In genomic region chr13:32134991-32135390, GRCh38 we compare ENCODE assay signal across 23 cellular contexts.
DNase-seq lines count a peak whose midpoint lies in the region; ATAC-seq and TF ChIP-seq lines count a peak whose summit lies in the region.
"Had no signal": no experiment of that assay in that cellular context is flagged by ENCODE, and none has a peak within 500 bp of the region (broad histone marks: within the 10 kb centered on the region; RNA-seq: fewer than 3 reads in every experiment).

No MANE protein-coding gene starts in this region.

- H3K4me1 ChIP-seq in tibial artery, result peaks cover 0 to 55% (median 15%) of the 10 kb centered on the region in 4 donors
- no peaks in the 10 kb centered on the region for H3K4me1 ChIP-seq in A673 (ENCODE audit: insufficient read depth, low read length, poor library complexity, severe bottlenecking)

- H3K27ac ChIP-seq in tibial artery, result peak overlapping the region; percentile 81
- H3K27ac ChIP-seq in A673 (ENCODE audit: low read depth, low read length, poor library complexity, severe bottlenecking), result no peak overlapping the region

- peaks cover 14% of the 10 kb centered on the region for H3K36me3 Mint-ChIP-seq in nephron (ENCODE audit: low read depth)
- H3K36me3 Mint-ChIP-seq in activated CD8-positive, alpha-beta memory T cell treated with anti-CD3 and anti-CD28 coated beads, Interleukin-2, amount 10 ng/mL, durations not matched to agents 7 days and 5 days, result no peaks in the 10 kb centered on the region
- H3K36me3 Mint-ChIP-seq in activated T-helper 2 cell treated with anti-CD3 and anti-CD28 coated beads, Interferon-gamma antibody, Interleukin-2, Interleukin-4, amounts not matched to agents 10 μg/mL and 5 μg/mL and 100 μg/mL, durations not matched to agents 14 hours and 24 hours and 36 hours (ENCODE audit: low read depth), result peaks cover 11% of the 10 kb centered on the region

- peaks cover 0 to 12% (median 3%) of the 10 kb centered on the region in 3 donors for H3K36me3 ChIP-seq in tibial artery
- H3K36me3 ChIP-seq in A673 (ENCODE audit: insufficient read depth, low read length, poor library complexity, severe bottlenecking), result no peaks in the 10 kb centered on the region

- POLR2A ChIA-PET in A673 (lab: Charles Lee; ENCODE audit: low non-redundant PET), result no interaction called here

- no peaks in the 10 kb centered on the region for H3K9me3 Mint-ChIP-seq in nephron
- no peaks in the 10 kb centered on the region for H3K9me3 Mint-ChIP-seq in activated CD8-positive, alpha-beta memory T cell treated with anti-CD3 and anti-CD28 coated beads, Interleukin-2, amount 10 ng/mL, durations not matched to agents 7 days and 5 days (ENCODE audit: low read depth)
- H3K9me3 Mint-ChIP-seq in activated T-helper 2 cell treated with anti-CD3 and anti-CD28 coated beads, Interferon-gamma antibody, Interleukin-2, Interleukin-4, amounts not matched to agents 10 μg/mL and 5 μg/mL and 100 μg/mL, durations not matched to agents 14 hours and 24 hours and 36 hours, result no peaks in the 10 kb centered on the region
- H3K9me3 Mint-ChIP-seq: activated naive CD4-positive, alpha-beta T cell treated with anti-CD3 and anti-CD28 coated beads for 36 hours; activated T-cell treated with anti-CD3 and anti-CD28 coated beads, Interleukin-2, amount 50 U/mL, for 4 hours; nephron progenitor cell had no signal

- CTCF ChIA-PET in activated CD8-positive, alpha-beta memory T cell treated with anti-CD3 and anti-CD28 coated beads, Interleukin-2, amount 10 ng/mL, durations not matched to agents 7 days and 5 days (lab: Charles Lee), result no interaction called here
- CTCF ChIA-PET in A673 (lab: Charles Lee), result no interaction called here

- peak; percentile 47 for DNase-seq in NCI-H82 (lab: John Stamatoyannopoulos, UW)
- DNase-seq in NCI-H82 treated with DMSO at 0.1 percent for 48 hours (lab: John Stamatoyannopoulos, UW; ENCODE audit: unreplicated experiment), result no peak
- peak; percentile 36 for DNase-seq in choroid plexus epithelial cell (ENCODE audit: low read depth)
- DNase-seq in tibial artery, result no peak
- no peak for DNase-seq in activated CD8-positive, alpha-beta memory T cell treated with anti-CD3 and anti-CD28 coated beads, Interleukin-2, amount 10 ng/mL, durations not matched to agents 7 days and 5 days
- DNase-seq in activated T-helper 2 cell treated with anti-CD3 and anti-CD28 coated beads, Interferon-gamma antibody, Interleukin-2, Interleukin-4, amounts not matched to agents 10 μg/mL and 5 μg/mL and 100 μg/mL, durations not matched to agents 14 hours and 24 hours and 36 hours (ENCODE audit: low spot score), result no peak
- no peak for DNase-seq in A673 (ENCODE audit: low spot score)
- DNase-seq: activated CD4-positive, alpha-beta T cell treated with anti-CD3 and anti-CD28 coated beads for 1 hour; activated naive CD4-positive, alpha-beta T cell treated with anti-CD3 and anti-CD28 coated beads for 36 hours; activated T-cell treated with anti-CD3 and anti-CD28 coated beads, Interleukin-2, amount 50 U/mL, for 4 hours; BE2C; effector memory CD4-positive, alpha-beta T cell; Kasumi-1; left cardiac atrium; NCI-H1048; NCI-H187 treated with DMSO at 0.1 percent for 48 hours; NCI-H226; NCI-H774; nephron progenitor cell; SHP77 treated with DMSO at 0.1 percent for 48 hours had no signal

- TF ChIP-seq CTCF in choroid plexus epithelial cell (conservative IDR thresholded peaks at IDR 0.05; ENCODE audit: low read depth, low read length) (no peak), nephron (IDR thresholded peaks at IDR 0.05; ENCODE audit: unreplicated experiment in 3 of 3) (no peak), tibial artery (IDR thresholded peaks at IDR 0.05) (no peak), A673 (conservative IDR thresholded peaks at IDR 0.05; ENCODE audit: low read depth, low read length) (no peak)

- H3K9me3 ChIP-seq in tibial artery (no peaks in the 10 kb centered on the region), A673 (ENCODE audit: low read depth, low read length, poor library complexity, severe bottlenecking) (no peaks in the 10 kb centered on the region)
- H3K9me3 ChIP-seq: BE2C had no signal

- intact Hi-C loops in tibial artery (cut with DNase I; ENCODE audit: low total_unique reads) (no loop called here), A673 (cut with micrococcal nuclease; ENCODE audit: unreplicated experiment) (no loop called here)
- intact Hi-C loops in activated T-helper 2 cell treated with anti-CD3 and anti-CD28 coated beads, Interferon-gamma antibody, Interleukin-2, Interleukin-4, amounts not matched to agents 10 μg/mL and 5 μg/mL and 100 μg/mL, durations not matched to agents 14 hours and 24 hours and 36 hours (cut with micrococcal nuclease), result no loop called here

- no peak overlapping the region for H3K4me3 ChIP-seq in choroid plexus epithelial cell (ENCODE audit: low read depth, low read length)
- H3K4me3 ChIP-seq in tibial artery, result no peak overlapping the region
- H3K4me3 ChIP-seq in A673 (ENCODE audit: low read depth, low read length, poor library complexity, severe bottlenecking), result no peak overlapping the region

- ATAC-seq in activated CD8-positive, alpha-beta memory T cell treated with anti-CD3 and anti-CD28 coated beads, Interleukin-2, amount 10 ng/mL, durations not matched to agents 7 days and 5 days, result no peak
- ATAC-seq: activated T-cell treated with anti-CD3 and anti-CD28 coated beads, Interleukin-2, amount 50 U/mL, for 4 hours; esophagus mucosa; PC-3 had no signal

- no peaks in the 10 kb centered on the region for H3K27me3 Mint-ChIP-seq in nephron (ENCODE audit: low read depth)
- H3K27me3 Mint-ChIP-seq in activated CD8-positive, alpha-beta memory T cell treated with anti-CD3 and anti-CD28 coated beads, Interleukin-2, amount 10 ng/mL, durations not matched to agents 7 days and 5 days, result no peaks in the 10 kb centered on the region
- H3K27me3 Mint-ChIP-seq in activated T-helper 2 cell treated with anti-CD3 and anti-CD28 coated beads, Interferon-gamma antibody, Interleukin-2, Interleukin-4, amounts not matched to agents 10 μg/mL and 5 μg/mL and 100 μg/mL, durations not matched to agents 14 hours and 24 hours and 36 hours (ENCODE audit: low read depth), result no peaks in the 10 kb centered on the region

- no peak overlapping the region for H3K4me3 Mint-ChIP-seq in nephron
- H3K4me3 Mint-ChIP-seq in activated CD8-positive, alpha-beta memory T cell treated with anti-CD3 and anti-CD28 coated beads, Interleukin-2, amount 10 ng/mL, durations not matched to agents 7 days and 5 days, result no peak overlapping the region
- H3K4me3 Mint-ChIP-seq in activated T-helper 2 cell treated with anti-CD3 and anti-CD28 coated beads, Interferon-gamma antibody, Interleukin-2, Interleukin-4, amounts not matched to agents 10 μg/mL and 5 μg/mL and 100 μg/mL, durations not matched to agents 14 hours and 24 hours and 36 hours (ENCODE audit: low read depth), result no peak overlapping the region
- H3K4me3 Mint-ChIP-seq: activated naive CD4-positive, alpha-beta T cell treated with anti-CD3 and anti-CD28 coated beads for 36 hours; activated T-cell treated with anti-CD3 and anti-CD28 coated beads, Interleukin-2, amount 50 U/mL, for 4 hours; nephron progenitor cell had no signal

- H3K4me1 Mint-ChIP-seq in nephron, result peaks cover 23% of the 10 kb centered on the region
- no peaks in the 10 kb centered on the region for H3K4me1 Mint-ChIP-seq in activated CD8-positive, alpha-beta memory T cell treated with anti-CD3 and anti-CD28 coated beads, Interleukin-2, amount 10 ng/mL, durations not matched to agents 7 days and 5 days
- no peaks in the 10 kb centered on the region for H3K4me1 Mint-ChIP-seq in activated T-helper 2 cell treated with anti-CD3 and anti-CD28 coated beads, Interferon-gamma antibody, Interleukin-2, Interleukin-4, amounts not matched to agents 10 μg/mL and 5 μg/mL and 100 μg/mL, durations not matched to agents 14 hours and 24 hours and 36 hours (ENCODE audit: low read depth)
- H3K4me1 Mint-ChIP-seq: nephron progenitor cell had no signal

- H3K27me3 ChIP-seq in tibial artery (no peaks in the 10 kb centered on the region), A673 (replicated peaks; ENCODE audit: insufficient read depth, low read depth, low read length, poor library complexity) (no peaks in the 10 kb centered on the region)
- H3K27me3 ChIP-seq: BE2C had no signal

- no TSS peak for BruUV-seq in A673 (replicated peaks; lab: Mats Ljungman, UMichigan)

- H3K27ac Mint-ChIP-seq in nephron, result peak overlapping the region; percentile 24 to 58 (median 28)
- no peak overlapping the region for H3K27ac Mint-ChIP-seq in activated CD8-positive, alpha-beta memory T cell treated with anti-CD3 and anti-CD28 coated beads, Interleukin-2, amount 10 ng/mL, durations not matched to agents 7 days and 5 days
- no peak overlapping the region for H3K27ac Mint-ChIP-seq in activated T-helper 2 cell treated with anti-CD3 and anti-CD28 coated beads, Interferon-gamma antibody, Interleukin-2, Interleukin-4, amounts not matched to agents 10 μg/mL and 5 μg/mL and 100 μg/mL, durations not matched to agents 14 hours and 24 hours and 36 hours
- H3K27ac Mint-ChIP-seq: activated naive CD4-positive, alpha-beta T cell treated with anti-CD3 and anti-CD28 coated beads for 36 hours had no signal

Comparison
In these comparisons a context has a peak if more than half of its experiments do, and no peak if none do; other contexts are left out.
1. DNase-seq: peak in NCI-H82 (single experiment) and choroid plexus epithelial cell (single experiment); none in NCI-H82 treated with DMSO at 0.1 percent for 48 hours (single experiment), tibial artery (0 of 2), activated CD8-positive, alpha-beta memory T cell treated with anti-CD3 and anti-CD28 coated beads, Interleukin-2, amount 10 ng/mL, durations not matched to agents 7 days and 5 days (single experiment), activated T-helper 2 cell treated with anti-CD3 and anti-CD28 coated beads, Interferon-gamma antibody, Interleukin-2, Interleukin-4, amounts not matched to agents 10 μg/mL and 5 μg/mL and 100 μg/mL, durations not matched to agents 14 hours and 24 hours and 36 hours (single experiment) and A673 (single experiment).
2. H3K27ac Mint-ChIP-seq: peak in nephron (3 of 3); none in activated CD8-positive, alpha-beta memory T cell treated with anti-CD3 and anti-CD28 coated beads, Interleukin-2, amount 10 ng/mL, durations not matched to agents 7 days and 5 days (single experiment) and activated T-helper 2 cell treated with anti-CD3 and anti-CD28 coated beads, Interferon-gamma antibody, Interleukin-2, Interleukin-4, amounts not matched to agents 10 μg/mL and 5 μg/mL and 100 μg/mL, durations not matched to agents 14 hours and 24 hours and 36 hours (single experiment).